ENCODE assay signal across 9 cellular contexts in the genomic region with DNA sequence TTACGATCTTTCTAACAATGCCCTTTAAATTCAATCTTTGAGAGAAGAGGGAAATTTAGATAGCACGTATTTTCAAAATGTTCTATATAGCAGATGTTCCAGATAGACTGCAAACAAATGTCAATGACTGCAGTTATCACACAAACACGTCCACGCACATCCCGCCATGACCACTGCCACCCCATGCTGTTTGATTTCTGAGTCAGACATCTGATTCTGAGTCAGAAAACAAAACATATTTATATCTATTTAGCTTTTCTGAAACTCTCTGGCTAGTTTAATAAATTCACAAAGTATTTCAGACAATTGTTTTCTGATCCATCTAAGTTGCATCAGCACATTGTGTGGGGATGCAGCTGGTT.
DNase-seq lines count a peak whose midpoint lies in the region; ATAC-seq and TF ChIP-seq lines count a peak whose summit lies in the region.
"Had no signal": no experiment of that assay in that cellular context is flagged by ENCODE, and none has a peak within 500 bp of the region (broad histone marks: within the 10 kb centered on the region; RNA-seq: fewer than 3 reads in every experiment).

No MANE protein-coding gene starts in this region.

- H3K4me2 ChIP-seq in parathyroid adenoma (ENCODE audit: low read length) = peak overlapping the region; percentile 17

- H3K27ac ChIP-seq in CD8-positive, alpha-beta memory T cell (ENCODE audit: low read depth, low read length) = peak overlapping the region; percentile 33
- H3K27ac ChIP-seq in Peyer's patch (peak overlapping the region in 3 of 4 donors; percentile 18 to 80 (median 71)), parathyroid adenoma (no peak overlapping the region)

- no peak overlapping the region for H3K9ac ChIP-seq in parathyroid adenoma

- H3K27ac Mint-ChIP-seq in CD8-positive, alpha-beta memory T cell = peak overlapping the region; percentile 72 to 95 (median 88)

- peak; percentile 15 to 72 (median 23) for DNase-seq in CD8-positive, alpha-beta memory T cell
- DNase-seq in Peyer's patch (peak in 1 of 3 donors; percentile 44), NOMO-1 treated with DMSO at 0.1 percent for 48 hours (lab: John Stamatoyannopoulos, UW; ENCODE audit: unreplicated experiment) (no peak), GM13976 (ENCODE audit: low spot score) (no peak)
- peak; percentile 60 for DNase-seq in activated naive CD4-positive, alpha-beta T cell treated with anti-CD3 and anti-CD28 coated beads, Interleukin-2, amount 50 U/mL, for 16 hours
- DNase-seq: NCI-H2081 had no signal

- no peak for TF ChIP-seq POLR2A in Peyer's patch (IDR thresholded peaks at IDR 0.05)

- in situ Hi-C loops in GM13976 (cut with MboI; ENCODE audit: low sequenced_read_pairs, unreplicated experiment) = no loop called here

- CTCF ChIA-PET in CD8-positive, alpha-beta memory T cell (lab: Charles Lee) = no interaction called here

- H3K79me2 ChIP-seq in parathyroid adenoma = no peaks in the 10 kb centered on the region

- peak overlapping the region; percentile 65 for H3K4me3 ChIP-seq in CD8-positive, alpha-beta memory T cell (ENCODE audit: low read length)
- peak overlapping the region; percentile 17 to 48 (median 38) for H3K4me3 ChIP-seq in Peyer's patch
- peak overlapping the region; percentile 5 for H3K4me3 ChIP-seq in parathyroid adenoma (ENCODE audit: low read depth, low read length)

- peaks cover 53 to 74% (median 67%) of the 10 kb centered on the region in 3 donors for H3K4me1 Mint-ChIP-seq in CD8-positive, alpha-beta memory T cell

- no peak for ATAC-seq in GM19395 (IDR thresholded peaks at IDR 0.05; ENCODE audit: unreplicated experiment)
- no peak for ATAC-seq in GM21390 (IDR thresholded peaks at IDR 0.05; ENCODE audit: unreplicated experiment)

- no peak overlapping the region for H2AFZ ChIP-seq in parathyroid adenoma

- H3K4me3 Mint-ChIP-seq in CD8-positive, alpha-beta memory T cell = peak overlapping the region; percentile 80 to 93 (median 87)

- no peaks in the 10 kb centered on the region for H3K9me3 ChIP-seq in CD8-positive, alpha-beta memory T cell (ENCODE audit: low read length)
- H3K9me3 ChIP-seq in Peyer's patch (no peaks in the 10 kb centered on the region), parathyroid adenoma (ENCODE audit: control insufficient read depth, low read length) (no peaks in the 10 kb centered on the region)

- H3K9me3 Mint-ChIP-seq in CD8-positive, alpha-beta memory T cell = no peaks in the 10 kb centered on the region

- H3K4me1 ChIP-seq in CD8-positive, alpha-beta memory T cell (ENCODE audit: insufficient read depth, low read length) = peaks cover 54% of the 10 kb centered on the region
- H3K4me1 ChIP-seq in Peyer's patch = peaks cover 0 to 5% (median 0%) of the 10 kb centered on the region in 4 donors
- H3K4me1 ChIP-seq in parathyroid adenoma = no peaks in the 10 kb centered on the region

- peaks cover 0 to 3% of the 10 kb centered on the region in 2 donors for H3K27me3 Mint-ChIP-seq in CD8-positive, alpha-beta memory T cell

- peaks cover 0 to 18% (median 2%) of the 10 kb centered on the region in 3 donors for H3K36me3 Mint-ChIP-seq in CD8-positive, alpha-beta memory T cell

- POLR2A ChIA-PET in CD8-positive, alpha-beta memory T cell (lab: Charles Lee) = no interaction called here

- TF ChIP-seq CTCF in Peyer's patch (IDR thresholded peaks at IDR 0.05) (no peak), parathyroid adenoma (IDR thresholded peaks at IDR 0.05) (no peak), GM13976 (IDR thresholded peaks at IDR 0.05; ENCODE audit: borderline replicate concordance, control extremely low read depth, extremely low read depth, insufficient read depth, missing control alignments) (no peak)

- H3K27me3 ChIP-seq in CD8-positive, alpha-beta memory T cell (ENCODE audit: insufficient read depth, low read length, poor library complexity, severe bottlenecking) = no peaks in the 10 kb centered on the region
- H3K27me3 ChIP-seq in Peyer's patch (no peaks in the 10 kb centered on the region), parathyroid adenoma (ENCODE audit: control insufficient read depth, insufficient read depth, low read length) (no peaks in the 10 kb centered on the region)

- H3K36me3 ChIP-seq in CD8-positive, alpha-beta memory T cell (ENCODE audit: insufficient read depth, low read length) = no peaks in the 10 kb centered on the region
- H3K36me3 ChIP-seq in Peyer's patch (no peaks in the 10 kb centered on the region), parathyroid adenoma (ENCODE audit: control insufficient read depth, insufficient read depth, low read length) (no peaks in the 10 kb centered on the region)

Comparison
In these comparisons a context has a peak if more than half of its experiments do, and no peak if none do; other contexts are left out.
1. DNase-seq: peak in CD8-positive, alpha-beta memory T cell (5 of 5) and activated naive CD4-positive, alpha-beta T cell treated with anti-CD3 and anti-CD28 coated beads, Interleukin-2, amount 50 U/mL, for 16 hours (single experiment); none in NOMO-1 treated with DMSO at 0.1 percent for 48 hours (single experiment) and GM13976 (single experiment).
2. H3K4me3 ChIP-seq: peak in every context shown above with its lines; median percentile 65 in CD8-positive, alpha-beta memory T cell; 38 in Peyer's patch; 5 in parathyroid adenoma.